In the genomic region with DNA sequence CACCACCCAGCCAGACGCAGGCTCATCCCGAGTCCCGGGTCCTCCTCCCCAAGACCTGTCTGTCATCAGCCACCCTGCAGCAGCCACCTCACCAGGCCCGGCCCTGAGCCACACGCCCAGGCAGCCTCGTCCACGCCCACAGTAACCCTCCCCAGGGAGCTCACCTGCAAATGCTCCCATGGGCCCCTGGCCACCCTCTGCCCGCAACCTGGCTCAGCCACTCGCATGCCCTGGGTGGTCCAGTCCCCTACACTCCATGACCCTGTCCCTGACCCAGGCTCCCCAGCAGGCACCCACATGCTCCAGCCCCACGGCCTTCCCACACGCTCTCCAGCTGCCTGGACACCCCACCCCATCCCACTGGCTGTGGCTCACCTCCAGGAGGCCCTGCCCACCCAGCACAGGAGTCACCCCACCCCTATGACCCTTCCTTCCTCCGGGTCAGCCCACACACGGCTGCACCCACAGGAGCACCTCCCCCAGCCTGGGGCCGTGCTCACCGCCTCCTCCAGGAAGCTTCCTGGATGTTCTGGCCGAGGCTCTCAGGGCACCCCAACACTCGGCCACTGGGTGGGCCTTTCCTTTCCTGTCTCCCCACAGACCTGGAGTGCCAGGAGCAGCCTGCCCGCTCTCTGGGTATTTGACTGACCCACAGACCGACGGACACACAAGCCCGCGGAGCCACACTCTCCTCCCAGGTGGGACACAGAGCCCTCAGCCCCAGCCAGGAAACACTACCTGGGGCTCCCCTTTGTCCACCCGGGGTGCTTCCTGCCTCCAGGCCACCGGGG, we compare ENCODE assay signal across 11 cellular contexts. TPM values are rescaled to one million over a fixed set of nuclear protein-coding genes. Genes with fewer than 3 reads are reported as not detected.
DNase-seq lines count a peak whose midpoint lies in the region; ATAC-seq and TF ChIP-seq lines count a peak whose summit lies in the region.
"Had no signal": no experiment of that assay in that cellular context is flagged by ENCODE, and none has a peak within 500 bp of the region (broad histone marks: within the 10 kb centered on the region; RNA-seq: fewer than 3 reads in every experiment).

No MANE protein-coding gene starts in this region.

- H3F3A ChIP-seq in PC-9 (ENCODE audit: insufficient read depth, low read depth), result peaks cover 15% of the 10 kb centered on the region

- H3K4me1 ChIP-seq in PC-9 (replicated peaks; ENCODE audit: insufficient read depth) (peaks cover 37% of the 10 kb centered on the region), trophoblast cell (ENCODE audit: control insufficient read depth in 1 of 2, insufficient read depth in 2 of 2, low read length in 2 of 2) (peaks cover 28 to 41% of the 10 kb centered on the region in 2 experiments)

- H3K79me1 ChIP-seq in trophoblast cell (ENCODE audit: low read length), result peaks cover 9% of the 10 kb centered on the region

- DNase-seq in ELR (ENCODE audit: low read depth) (peak; percentile 60), PC-9 (peak in 1 of 2 experiments; percentile 81), epithelial cell of prostate (ENCODE audit: low read depth, low spot score) (no peak), trophoblast cell (no peak), G401 (ENCODE audit: low spot score) (no peak), DMS153 treated with DMSO at 0.1 percent for 48 hours (lab: John Stamatoyannopoulos, UW; ENCODE audit: unreplicated experiment) (no peak)
- DNase-seq in stimulated activated naive CD4-positive, alpha-beta T cell (lab: John Stamatoyannopoulos, UW), result no peak

- H4K12ac ChIP-seq in trophoblast cell (ENCODE audit: low read depth, low read length), result peak overlapping the region; percentile 15

- CTCF ChIA-PET in PC-9 (lab: Charles Lee), result interaction anchor here (0.6 to 1.0 kb wide), 2 partner anchors 16 to 175 kb away, joined by 4 to 5 read pairs; no protein-coding TSS in a partner anchor

- H3K4me3 ChIP-seq in PC-9 (peak overlapping the region; percentile 36; the same call in 1 of the 2 replicates), trophoblast cell (ENCODE audit: low read depth, low read length) (no peak overlapping the region)

- no peak for TF ChIP-seq CTCF in PC-9 (conservative IDR thresholded peaks at IDR 0.05)

- no peaks in the 10 kb centered on the region for H3K9me3 ChIP-seq in PC-9 (ENCODE audit: insufficient read depth, low read depth)
- H3K9me3 ChIP-seq in trophoblast cell (ENCODE audit: insufficient read depth, low read depth, low read length), result no peaks in the 10 kb centered on the region

- H3K9me2 ChIP-seq in PC-9 (ENCODE audit: insufficient read depth), result no peaks in the 10 kb centered on the region

- no peak overlapping the region for H3K9ac ChIP-seq in trophoblast cell (ENCODE audit: low read length)

- intact Hi-C loops in PC-9 (cut with micrococcal nuclease; ENCODE audit: unreplicated experiment), result loop anchor here (2.0 kb wide), 1 partner anchor 85 kb away; the partner anchor contains the start of gene GPX4

- peak overlapping the region; percentile 47 for H4K8ac ChIP-seq in trophoblast cell (ENCODE audit: low read depth, low read length)

- no peaks in the 10 kb centered on the region for H3K27me3 ChIP-seq in PC-9 (ENCODE audit: insufficient read depth, low read depth)
- H3K27me3 ChIP-seq in trophoblast cell (ENCODE audit: insufficient read depth, low read length), result no peaks in the 10 kb centered on the region

- H3K36me3 ChIP-seq in PC-9 (ENCODE audit: low read depth), result no peaks in the 10 kb centered on the region
- H3K36me3 ChIP-seq in trophoblast cell (ENCODE audit: control insufficient read depth in 1 of 2, insufficient read depth in 2 of 2, low read length in 2 of 2), result peaks cover 27 to 44% of the 10 kb centered on the region in 2 experiments

- H2AFZ ChIP-seq in PC-9, result no peak overlapping the region
- H2AFZ ChIP-seq in trophoblast cell (ENCODE audit: insufficient read depth, low read length, poor library complexity), result peak overlapping the region; percentile 8

- H2AK5ac ChIP-seq in trophoblast cell (ENCODE audit: low read length), result peak overlapping the region; percentile 24

- H2BK5ac ChIP-seq in trophoblast cell (ENCODE audit: low read depth, low read length, poor library complexity), result no peak overlapping the region

- H3K23ac ChIP-seq in trophoblast cell (ENCODE audit: low read length), result no peak overlapping the region

- in situ Hi-C loops in G401 (cut with HindIII; ENCODE audit: low sequenced_read_pairs), result no loop called here

- peak overlapping the region; percentile 54 for H3K18ac ChIP-seq in trophoblast cell (ENCODE audit: low read length)

- H4K91ac ChIP-seq in trophoblast cell (ENCODE audit: low read depth, low read length), result peak overlapping the region; percentile 37

- no CpG with 5 or more reads among the region's 24 CpGs for WGBS in trophoblast cell (ENCODE audit: extremely low coverage, insufficient coverage, insufficient read length)

- H4K20me1 ChIP-seq in PC-9 (ENCODE audit: insufficient read depth), result peaks cover 73% of the 10 kb centered on the region

- peak overlapping the region; percentile 12 for H3K14ac ChIP-seq in trophoblast cell (ENCODE audit: low read length)

- no peak for ATAC-seq in GM18511 (IDR thresholded peaks at IDR 0.05; ENCODE audit: unreplicated experiment)
- ATAC-seq: activated CD4-positive, CD25-positive, alpha-beta regulatory T cell treated with anti-CD3 and anti-CD28 coated beads, Interleukin-2, amount 50 U/mL, for 24 hours had no signal

- peak overlapping the region; percentile 15 for H2BK12ac ChIP-seq in trophoblast cell (ENCODE audit: low read length)

- POLR2A ChIA-PET in PC-9 (lab: Charles Lee; ENCODE audit: unreplicated experiment), result interaction anchor here (0.6 to 1.0 kb wide), 5 partner anchors 9 to 252 kb away, joined by 3 to 17 read pairs (median 3); partner anchors contain the start of genes ARHGAP45, CIRBP, CNN2 and GPX4

- H3K27ac ChIP-seq in PC-9, result peak overlapping the region; percentile 46
- peak overlapping the region; percentile 81 for H3K27ac ChIP-seq in epithelial cell of prostate
- H3K27ac ChIP-seq in trophoblast cell (ENCODE audit: low read depth, low read length), result peak overlapping the region; percentile 24

- H3K79me2 ChIP-seq in PC-9 (ENCODE audit: low read depth) (peaks cover 69% of the 10 kb centered on the region), trophoblast cell (ENCODE audit: control insufficient read depth, insufficient read depth, low read length, poor library complexity) (peaks cover 48% of the 10 kb centered on the region)

- H2BK120ac ChIP-seq in trophoblast cell (ENCODE audit: insufficient read depth, low read length, poor library complexity), result no peak overlapping the region

- H3K4me2 ChIP-seq in PC-9 (peak overlapping the region; percentile 95), trophoblast cell (ENCODE audit: low read length) (peak overlapping the region; percentile 14)

- H3K4ac ChIP-seq in trophoblast cell (ENCODE audit: low read depth, low read length), result peak overlapping the region; percentile 44

- no TSS peak for BruUV-seq in PC-9 (replicated peaks; lab: Mats Ljungman, UMichigan)

RNA-seq across cellular contexts. Expression of gene TMEM259, which starts 3.6 kb away (rescaled TPM):
- 155 and 162 TPM in 2 replicates for total RNA-seq in PC-9 (2021)
- 99.6 and 108 TPM in 2 replicates for polyA plus RNA-seq in trophoblast cell (2013)
- 131 and 142 TPM in 2 replicates for total RNA-seq in G401 (2014; rRNA removed; shearing (Covaris generic))

RNA-seq across cellular contexts. Expression of gene RNU6-2, which starts 4.0 kb away (rescaled TPM):
- total RNA-seq in PC-9 (2021), result not detected in 2 replicates
- not detected in 2 replicates for polyA plus RNA-seq in trophoblast cell (2013)
- total RNA-seq in G401 (2014; rRNA removed; shearing (Covaris generic)), result not detected in 2 replicates
- total RNA-seq: frontal cortex, M059J had no signal

RNA-seq across cellular contexts. Expression of gene CNN2, which starts 9.1 kb away (rescaled TPM):
- 168 and 206 TPM in 2 replicates for total RNA-seq in PC-9 (2021)
- polyA plus RNA-seq in trophoblast cell (2013), result 349 and 351 TPM in 2 replicates
- total RNA-seq in G401 (2014; rRNA removed; shearing (Covaris generic)), result 245 and 296 TPM in 2 replicates

RNA-seq across cellular contexts. Expression of gene GRIN3B, which starts 17.1 kb away (rescaled TPM):
- 0.11 and 0.13 TPM in 2 replicates for total RNA-seq in PC-9 (2021)
- polyA plus RNA-seq in trophoblast cell (2013), result 1.8 and 1.9 TPM in 2 replicates
- 0.74 and 3.5 TPM in 2 replicates for total RNA-seq in G401 (2014; rRNA removed; shearing (Covaris generic))
- total RNA-seq: M059J had no signal

RNA-seq across cellular contexts. Expression of gene ABCA7, which starts 22.6 kb away (rescaled TPM):
- 29.9 and 32.0 TPM in 2 replicates for total RNA-seq in PC-9 (2021)
- 26.8 and 27.6 TPM in 2 replicates for polyA plus RNA-seq in trophoblast cell (2013)
- total RNA-seq in G401 (2014; rRNA removed; shearing (Covaris generic)), result 6.2 and 13.9 TPM in 2 replicates

Comparison
In these comparisons a context has a peak if more than half of its experiments do, and no peak if none do; other contexts are left out.
1. H3K27ac ChIP-seq: peak in every context shown above with its lines; median percentile 81 in epithelial cell of prostate; 46 in PC-9; 24 in trophoblast cell.